ENCODE assay signal across 39 cellular contexts in the genomic region with DNA sequence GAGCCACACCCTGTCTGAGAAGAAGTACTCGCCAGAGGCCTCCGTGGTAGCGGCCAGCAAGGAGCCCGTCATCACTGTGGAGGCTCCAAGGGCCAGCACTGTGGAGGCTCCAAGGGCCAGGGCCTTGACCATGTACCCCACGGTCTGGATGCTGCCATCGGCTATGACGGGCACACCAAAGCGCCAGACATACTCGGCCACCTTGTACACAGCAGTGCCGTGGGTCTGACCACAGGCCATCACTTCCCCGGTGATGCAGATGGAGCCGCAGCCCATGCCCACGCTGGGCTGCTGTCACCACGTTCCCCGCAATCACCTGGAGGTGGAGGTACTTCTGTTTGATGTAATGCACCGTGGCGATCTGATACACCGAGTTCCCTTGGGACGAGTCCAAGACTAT.
"Had no signal": no experiment of that assay in that cellular context is flagged by ENCODE, and none has a peak within 500 bp of the region (broad histone marks: within the 10 kb centered on the region; RNA-seq: fewer than 3 reads in every experiment).

No MANE protein-coding gene starts in this region.

- H3K27me3 Mint-ChIP-seq: activated naive CD4-positive, alpha-beta T cell treated with anti-CD3 and anti-CD28 coated beads, Interleukin-2, amount 10 ng/mL, durations not matched to agents 7 days and 5 days; activated naive CD4-positive, alpha-beta T cell treated with anti-CD3 and anti-CD28 coated beads, Interleukin-2, amount 50 U/mL, for 24 hours; activated naive CD8-positive, alpha-beta T cell; activated naive CD8-positive, alpha-beta T cell treated with anti-CD3 and anti-CD28 coated beads for 36 hours; activated naive CD8-positive, alpha-beta T cell treated with anti-CD3 and anti-CD28 coated beads, Interleukin-2, amount 10 ng/mL, durations not matched to agents 7 days and 5 days; activated naive CD8-positive, alpha-beta T cell treated with anti-CD3 and anti-CD28 coated beads, Interleukin-2, amount 50 U/mL, for 24 hours; activated T-cell treated with anti-CD3 and anti-CD28 coated beads, Interleukin-2, amount 50 U/mL, for 24 hours; activated T-helper 17 cell treated with anti-CD3 and anti-CD28 coated beads, Interleukin-2, amount 50 U/mL, for 72 hours; central memory CD8-positive, alpha-beta T cell had no signal

- ATAC-seq: activated naive CD4-positive, alpha-beta T cell treated with anti-CD3 and anti-CD28 coated beads, Interleukin-2, amount 50 U/mL, for 72 hours; activated naive CD8-positive, alpha-beta T cell treated with anti-CD3 and anti-CD28 coated beads, Interleukin-2, amount 50 U/mL, for 24 hours; activated T-cell treated with anti-CD3 and anti-CD28 coated beads, Interleukin-2, amount 50 U/mL, for 4 hours; activated T-cell treated with anti-CD3 and anti-CD28 coated beads, Interleukin-2, amount 50 U/mL, for 72 hours; activated T-helper 17 cell treated with anti-CD3 and anti-CD28 coated beads, Interleukin-2, amount 50 U/mL, for 72 hours; body of pancreas had no signal

- DNase-seq: activated effector memory CD4-positive, alpha-beta T cell treated with anti-CD3 and anti-CD28 coated beads, Interleukin-2, amount 50 U/mL, for 16 hours; activated effector memory CD4-positive, alpha-beta T cell treated with Interleukin-2 at 50 U/mL for 16 hours; activated gamma-delta T cell; activated gamma-delta T cell treated with Interleukin-2 at 50 U/mL for 16 hours; activated naive CD4-positive, alpha-beta T cell; activated naive CD4-positive, alpha-beta T cell treated with anti-CD3 and anti-CD28 coated beads, Interleukin-2, amount 10 ng/mL, durations not matched to agents 7 days and 5 days; activated naive CD4-positive, alpha-beta T cell treated with anti-CD3 and anti-CD28 coated beads, Interleukin-2, amount 50 U/mL, for 16 hours; activated naive CD4-positive, alpha-beta T cell treated with Interleukin-2 at 50 U/mL for 16 hours; activated naive CD8-positive, alpha-beta T cell treated with anti-CD3 and anti-CD28 coated beads for 36 hours; activated naive CD8-positive, alpha-beta T cell treated with anti-CD3 and anti-CD28 coated beads, Interleukin-2, amount 10 ng/mL, durations not matched to agents 7 days and 5 days; activated naive CD8-positive, alpha-beta T cell treated with anti-CD3 and anti-CD28 coated beads, Interleukin-2, amount 50 U/mL, for 24 hours; activated T-cell treated with anti-CD3 and anti-CD28 coated beads for 4 hours; activated T-cell treated with anti-CD3 and anti-CD28 coated beads, Interleukin-2, amount 50 U/mL, for 1 hour; activated T-cell treated with anti-CD3 and anti-CD28 coated beads, Interleukin-2, amount 50 U/mL, for 24 hours; activated T-cell treated with anti-CD3 and anti-CD28 coated beads, Interleukin-2, amount 50 U/mL, for 4 hours; activated T-cell treated with anti-CD3 and anti-CD28 coated beads, Interleukin-2, amount 50 U/mL, for 48 hours; activated T-cell treated with anti-CD3 and anti-CD28 coated beads, Interleukin-2, amount 50 U/mL, for 72 hours; adrenal gland; amniotic stem cell; amygdala; anterior cingulate cortex; aorta; body of pancreas; brain microvascular endothelial cell; caudate nucleus; central memory CD4-positive, alpha-beta T cell; cerebellar nuclear complex had no signal

- H3K27me3 ChIP-seq: ascending aorta, body of pancreas, brain microvascular endothelial cell, breast epithelium, cardiac muscle cell had no signal

- H3K4me3 ChIP-seq: adrenal gland, ascending aorta, body of pancreas, breast epithelium, cardiac muscle cell had no signal

- H3K27ac Mint-ChIP-seq: activated naive CD4-positive, alpha-beta T cell treated with anti-CD3 and anti-CD28 coated beads, Interleukin-2, amount 10 ng/mL, durations not matched to agents 7 days and 5 days; activated naive CD4-positive, alpha-beta T cell treated with anti-CD3 and anti-CD28 coated beads, Interleukin-2, amount 50 U/mL, for 24 hours; activated naive CD4-positive, alpha-beta T cell treated with anti-CD3 and anti-CD28 coated beads, Interleukin-2, amount 50 U/mL, for 72 hours; activated naive CD8-positive, alpha-beta T cell; activated naive CD8-positive, alpha-beta T cell treated with anti-CD3 and anti-CD28 coated beads for 36 hours; activated naive CD8-positive, alpha-beta T cell treated with anti-CD3 and anti-CD28 coated beads, Interleukin-2, amount 10 ng/mL, durations not matched to agents 7 days and 5 days; activated naive CD8-positive, alpha-beta T cell treated with anti-CD3 and anti-CD28 coated beads, Interleukin-2, amount 50 U/mL, for 24 hours; activated T-cell treated with anti-CD3 and anti-CD28 coated beads, Interleukin-2, amount 50 U/mL, for 24 hours; activated T-cell treated with anti-CD3 and anti-CD28 coated beads, Interleukin-2, amount 50 U/mL, for 72 hours; activated T-helper 1 cell treated with anti-CD3 and anti-CD28 coated beads, Interleukin-12 subunit alpha, Interleukin-12 subunit beta, Interleukin-2, Interleukin-4 antibody, amounts not matched to agents 30 ng/mL and 10 ng/mL and 1 ng/mL, durations not matched to agents 14 hours and 24 hours and 36 hours; activated T-helper 17 cell treated with anti-CD3 and anti-CD28 coated beads, Interleukin-2, amount 50 U/mL, for 72 hours; activated T-helper 2 cell treated with anti-CD3 and anti-CD28 coated beads, Interferon-gamma antibody, Interleukin-2, Interleukin-4, amounts not matched to agents 10 μg/mL and 5 μg/mL and 100 μg/mL, durations not matched to agents 14 hours and 24 hours and 36 hours; brain had no signal

- H3K4me1 ChIP-seq: adrenal gland, ascending aorta, body of pancreas, breast epithelium had no signal

- H3K36me3 Mint-ChIP-seq: activated naive CD4-positive, alpha-beta T cell treated with anti-CD3 and anti-CD28 coated beads, Interleukin-2, amount 10 ng/mL, durations not matched to agents 7 days and 5 days; activated naive CD4-positive, alpha-beta T cell treated with anti-CD3 and anti-CD28 coated beads, Interleukin-2, amount 50 U/mL, for 24 hours; activated naive CD4-positive, alpha-beta T cell treated with anti-CD3 and anti-CD28 coated beads, Interleukin-2, amount 50 U/mL, for 72 hours; activated naive CD8-positive, alpha-beta T cell treated with anti-CD3 and anti-CD28 coated beads for 36 hours; activated naive CD8-positive, alpha-beta T cell treated with anti-CD3 and anti-CD28 coated beads, Interleukin-2, amount 10 ng/mL, durations not matched to agents 7 days and 5 days; brain had no signal

- H3K4me1 Mint-ChIP-seq: activated naive CD4-positive, alpha-beta T cell treated with anti-CD3 and anti-CD28 coated beads, Interleukin-2, amount 10 ng/mL, durations not matched to agents 7 days and 5 days; activated naive CD4-positive, alpha-beta T cell treated with anti-CD3 and anti-CD28 coated beads, Interleukin-2, amount 50 U/mL, for 24 hours; activated naive CD8-positive, alpha-beta T cell treated with anti-CD3 and anti-CD28 coated beads for 36 hours; activated naive CD8-positive, alpha-beta T cell treated with anti-CD3 and anti-CD28 coated beads, Interleukin-2, amount 10 ng/mL, durations not matched to agents 7 days and 5 days; activated naive CD8-positive, alpha-beta T cell treated with anti-CD3 and anti-CD28 coated beads, Interleukin-2, amount 50 U/mL, for 24 hours; activated T-helper 17 cell treated with anti-CD3 and anti-CD28 coated beads, Interleukin-2, amount 50 U/mL, for 72 hours; brain; central memory CD8-positive, alpha-beta T cell had no signal

- FAIRE-seq: astrocyte had no signal

- H3K4me3 Mint-ChIP-seq: activated naive CD4-positive, alpha-beta T cell treated with anti-CD3 and anti-CD28 coated beads, Interleukin-2, amount 10 ng/mL, durations not matched to agents 7 days and 5 days; activated naive CD4-positive, alpha-beta T cell treated with anti-CD3 and anti-CD28 coated beads, Interleukin-2, amount 50 U/mL, for 24 hours; activated naive CD8-positive, alpha-beta T cell; activated naive CD8-positive, alpha-beta T cell treated with anti-CD3 and anti-CD28 coated beads for 36 hours; activated naive CD8-positive, alpha-beta T cell treated with anti-CD3 and anti-CD28 coated beads, Interleukin-2, amount 10 ng/mL, durations not matched to agents 7 days and 5 days; activated naive CD8-positive, alpha-beta T cell treated with anti-CD3 and anti-CD28 coated beads, Interleukin-2, amount 50 U/mL, for 24 hours; activated T-cell treated with anti-CD3 and anti-CD28 coated beads, Interleukin-2, amount 50 U/mL, for 24 hours; activated T-cell treated with anti-CD3 and anti-CD28 coated beads, Interleukin-2, amount 50 U/mL, for 4 hours; activated T-cell treated with anti-CD3 and anti-CD28 coated beads, Interleukin-2, amount 50 U/mL, for 72 hours; activated T-helper 1 cell treated with anti-CD3 and anti-CD28 coated beads, Interleukin-12 subunit alpha, Interleukin-12 subunit beta, Interleukin-2, Interleukin-4 antibody, amounts not matched to agents 30 ng/mL and 10 ng/mL and 1 ng/mL, durations not matched to agents 14 hours and 24 hours and 36 hours; activated T-helper 17 cell treated with anti-CD3 and anti-CD28 coated beads, Interleukin-2, amount 50 U/mL, for 72 hours; brain; central memory CD8-positive, alpha-beta T cell had no signal

- H3K9me3 Mint-ChIP-seq: activated T-cell treated with anti-CD3 and anti-CD28 coated beads, Interleukin-2, amount 50 U/mL, for 4 hours; activated T-helper 1 cell treated with anti-CD3 and anti-CD28 coated beads, Interleukin-12 subunit alpha, Interleukin-12 subunit beta, Interleukin-2, Interleukin-4 antibody, amounts not matched to agents 30 ng/mL and 10 ng/mL and 1 ng/mL, durations not matched to agents 14 hours and 24 hours and 36 hours; activated T-helper 17 cell treated with anti-CD3 and anti-CD28 coated beads, Interleukin-2, amount 50 U/mL, for 72 hours; activated T-helper 2 cell treated with anti-CD3 and anti-CD28 coated beads, Interferon-gamma antibody, Interleukin-2, Interleukin-4, amounts not matched to agents 10 μg/mL and 5 μg/mL and 100 μg/mL, durations not matched to agents 14 hours and 24 hours and 36 hours; central memory CD8-positive, alpha-beta T cell had no signal

- H3K27ac ChIP-seq: adrenal gland, ascending aorta, body of pancreas, brain microvascular endothelial cell, breast epithelium, cardiac muscle cell had no signal

- H3K9me3 ChIP-seq: adrenal gland, body of pancreas had no signal

- H3K36me3 ChIP-seq: adrenal gland, ascending aorta, brain microvascular endothelial cell, breast epithelium, cardiac muscle cell had no signal
